In the genomic region with DNA sequence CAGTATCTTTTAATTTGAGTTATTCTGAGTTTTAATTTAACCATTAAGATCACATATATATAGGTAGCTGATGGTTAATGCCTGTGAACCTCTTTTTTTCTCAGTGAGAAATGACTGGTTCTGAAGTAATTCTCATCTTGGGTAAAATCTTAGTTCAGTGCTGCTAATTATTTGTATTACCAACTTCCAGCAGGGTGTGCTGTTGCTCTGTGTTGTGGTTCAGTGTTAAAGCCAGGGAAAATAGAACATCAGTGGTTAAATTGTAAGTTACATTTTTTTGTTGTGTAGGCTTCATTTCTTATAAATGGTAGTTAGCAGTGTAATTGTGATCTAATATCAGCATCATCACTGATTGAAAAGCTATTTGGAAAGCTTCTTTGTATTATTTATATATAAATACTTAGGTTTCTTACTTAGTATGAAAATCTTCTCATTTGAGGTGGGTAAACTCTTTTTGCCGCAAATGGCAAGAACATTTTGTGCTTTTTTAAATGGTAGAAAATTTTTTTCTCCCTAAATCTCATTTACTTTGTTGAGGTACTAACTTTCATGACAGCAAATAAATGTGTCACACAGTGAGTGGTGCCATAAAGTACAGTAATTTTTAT, we compare ENCODE assay signal across 8 cellular contexts.
DNase-seq lines count a peak whose midpoint lies in the region; ATAC-seq, FAIRE-seq and TF ChIP-seq lines count a peak whose summit lies in the region.

No MANE protein-coding gene starts in this region.

- ATAC-seq in GM21360 (IDR thresholded peaks at IDR 0.05; ENCODE audit: unreplicated experiment): no peak

- TF ChIP-seq POLR2A in H54 (IDR thresholded peaks at IDR 0.05; ENCODE audit: low read depth, low read length): no peak

- FAIRE-seq in H54 (lab: Jason Lieb, UNC): peak; percentile 96

- peak; percentile 74 for DNase-seq in DMS 273 (lab: John Stamatoyannopoulos, UW; ENCODE audit: unreplicated experiment)
- no peak for DNase-seq in H54 (ENCODE audit: insufficient read length, low spot score)
- peak; percentile 6 to 70 for DNase-seq in NCI-H526 (lab: John Stamatoyannopoulos, UW)
- peak; percentile 28 for DNase-seq in activated T-cell treated with anti-CD3 and anti-CD28 coated beads for 4 hours
- peak; percentile 33 for DNase-seq in germinal center (ENCODE audit: low spot score)
- DNase-seq in pons (ENCODE audit: low spot score): peak; percentile 78
- no peak for DNase-seq in GM19240 (ENCODE audit: insufficient read length, low spot score)

Comparison
In these comparisons a context has a peak if more than half of its experiments do, and no peak if none do; other contexts are left out.
1. DNase-seq: peak in DMS 273 (single experiment), NCI-H526 (2 of 2), activated T-cell treated with anti-CD3 and anti-CD28 coated beads for 4 hours (single experiment), germinal center (single experiment) and pons (single experiment); none in H54 (single experiment) and GM19240 (single experiment).